ENCODE assay signal across 14 cellular contexts in genomic region chr4:112175840-112176239, GRCh38.
"Had no signal": no experiment of that assay in that cellular context is flagged by ENCODE, and none has a peak within 500 bp of the region (broad histone marks: within the 10 kb centered on the region; RNA-seq: fewer than 3 reads in every experiment).

No MANE protein-coding gene starts in this region.

- H3K9me3 ChIP-seq: lower lobe of right lung, ovary had no signal

- H3K4me1 ChIP-seq: lower lobe of right lung, neural progenitor cell had no signal

- H3K36me3 ChIP-seq: lower lobe of right lung, neural progenitor cell, ovary had no signal

- DNase-seq: effector memory CD4-positive, alpha-beta T cell; islet precursor cell; lower lobe of right lung; nucleus accumbens; ovary; right cardiac atrium; small intestine; stimulated activated CD4-positive, alpha-beta T cell treated with anti-CD3 and anti-CD28 coated beads, Interleukin-12 subunit alpha, Interleukin-12 subunit beta, amount 100 ng/mL, for 4 hours; stimulated activated naive CD4-positive, alpha-beta T cell; trophoblast cell had no signal

- H3K4me2 ChIP-seq: neural progenitor cell had no signal

- H3K27ac ChIP-seq: lower lobe of right lung, neural progenitor cell, ovary had no signal

- ATAC-seq: esophagus mucosa; left lobe of liver; lower lobe of right lung; natural killer cell treated with Interleukin-12 subunit alpha and Interleukin-12 subunit beta and Interleukin-15 and Interleukin-18, amount 100 ng/mL, for 72 hours; right cardiac atrium had no signal

- H3K4me3 ChIP-seq: lower lobe of right lung, neural progenitor cell, ovary had no signal

- H3K9ac ChIP-seq: neural progenitor cell had no signal

- H3K27me3 ChIP-seq: neural progenitor cell, ovary had no signal
